1 cellular context compared by ENCODE assay signal in the genomic region with DNA sequence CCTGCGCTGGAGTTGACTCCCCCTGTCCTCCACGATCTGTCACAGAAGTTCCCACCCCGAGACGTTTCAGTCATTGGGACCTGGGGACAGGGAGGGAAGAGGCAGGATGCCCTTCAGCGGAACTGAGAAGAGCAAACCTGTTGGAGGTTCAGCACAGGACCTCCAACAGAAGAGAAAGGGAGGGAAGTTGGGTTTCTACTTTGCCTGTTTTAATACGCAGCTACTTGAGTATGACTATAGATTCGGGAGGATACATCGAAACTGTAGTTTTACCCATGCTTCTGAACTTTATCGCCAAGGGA.
TF ChIP-seq lines count a peak whose summit lies in the region.

No MANE protein-coding gene starts in this region.

TF ChIP-seq in HCT116, 20 proteins besides CTCF, POLR2A, EP300 and RAD21 (continued from another document):
- no peak for TF ChIP-seq CEBPB (IDR thresholded peaks at IDR 0.05; ENCODE audit: low read depth)
- TF ChIP-seq, protein P1, sequence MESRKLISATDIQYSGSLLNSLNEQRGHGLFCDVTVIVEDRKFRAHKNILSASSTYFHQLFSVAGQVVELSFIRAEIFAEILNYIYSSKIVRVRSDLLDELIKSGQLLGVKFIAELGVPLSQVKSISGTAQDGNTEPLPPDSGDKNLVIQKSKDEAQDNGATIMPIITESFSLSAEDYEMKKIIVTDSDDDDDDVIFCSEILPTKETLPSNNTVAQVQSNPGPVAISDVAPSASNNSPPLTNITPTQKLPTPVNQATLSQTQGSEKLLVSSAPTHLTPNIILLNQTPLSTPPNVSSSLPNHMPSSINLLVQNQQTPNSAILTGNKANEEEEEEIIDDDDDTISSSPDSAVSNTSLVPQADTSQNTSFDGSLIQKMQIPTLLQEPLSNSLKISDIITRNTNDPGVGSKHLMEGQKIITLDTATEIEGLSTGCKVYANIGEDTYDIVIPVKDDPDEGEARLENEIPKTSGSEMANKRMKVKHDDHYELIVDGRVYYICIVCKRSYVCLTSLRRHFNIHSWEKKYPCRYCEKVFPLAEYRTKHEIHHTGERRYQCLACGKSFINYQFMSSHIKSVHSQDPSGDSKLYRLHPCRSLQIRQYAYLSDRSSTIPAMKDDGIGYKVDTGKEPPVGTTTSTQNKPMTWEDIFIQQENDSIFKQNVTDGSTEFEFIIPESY (IDR thresholded peaks at IDR 0.05; ENCODE audit: extremely low read depth, insufficient replicate concordance, low read length): no peak
